8 cellular contexts compared by ENCODE assay signal in the genomic region with DNA sequence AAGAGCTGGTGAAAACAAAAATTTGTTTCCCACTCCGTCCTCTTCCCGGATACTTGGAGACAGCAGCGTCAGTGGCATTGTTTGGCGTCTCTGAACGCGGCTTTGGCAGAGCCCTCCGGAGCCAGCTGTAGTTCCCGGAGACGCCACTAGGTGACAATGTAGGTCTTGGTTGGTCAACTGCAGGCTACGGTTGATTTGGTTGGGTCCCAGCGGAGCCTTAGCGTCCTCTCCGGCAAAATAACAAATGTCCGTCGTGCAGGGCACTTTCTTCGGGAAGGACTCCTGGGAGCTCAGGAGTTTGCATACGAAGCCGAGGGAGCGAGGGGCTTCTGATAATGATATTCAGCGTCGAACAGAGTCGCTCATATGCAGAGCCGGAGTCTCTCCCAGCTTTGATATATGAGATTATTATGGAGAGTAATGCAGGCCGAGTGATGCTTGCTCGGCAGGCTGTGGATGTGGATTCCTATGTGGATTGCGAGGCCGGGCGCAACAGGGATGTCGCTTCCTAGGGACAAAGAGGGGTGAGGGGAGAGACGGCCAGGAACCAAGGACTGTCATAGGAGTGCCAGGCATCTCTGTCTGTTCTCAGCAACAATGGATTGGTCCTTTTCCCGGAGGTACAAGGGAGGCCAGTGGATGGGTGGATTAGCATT.
DNase-seq lines count a peak whose midpoint lies in the region; ATAC-seq and TF ChIP-seq lines count a peak whose summit lies in the region.

No MANE protein-coding gene starts in this region.

- TF ChIP-seq POLR2A in GM18505 (IDR thresholded peaks at IDR 0.05; ENCODE audit: borderline replicate concordance, extremely low read depth, insufficient read depth, insufficient read length): no peak

- TF ChIP-seq CTCF in GM06990 (IDR thresholded peaks at IDR 0.05; ENCODE audit: insufficient read depth, low read length, poor library complexity, severe bottlenecking) (peak; percentile 100), HFFc6 (IDR thresholded peaks at IDR 0.05) (peak; percentile 97)

- H3K27me3 Mint-ChIP-seq in HFFc6 (ENCODE audit: insufficient read depth): peaks cover 6% of the 10 kb centered on the region

- H3K4me3 Mint-ChIP-seq in HFFc6: peak overlapping the region; percentile 83

- DNase-seq in GM06990 (ENCODE audit: extremely low read depth, insufficient read length): peak; percentile 48
- DNase-seq in HFFc6: peak; percentile 79
- DNase-seq in NCI-H1105 (lab: John Stamatoyannopoulos, UW): peak; percentile 91
- peak; percentile 42 to 70 (median 64) for DNase-seq in T-helper 1 cell
- DNase-seq in anterior cingulate cortex (lab: John Stamatoyannopoulos, UW): peak in 57 of 58 donors; percentile 17 to 95 (median 75)
- peak; percentile 82 for DNase-seq in hepatic stellate cell (ENCODE audit: low spot score)
- peak; percentile 68 for DNase-seq in renal cortical epithelial cell (ENCODE audit: low read depth)

- H3K9me3 Mint-ChIP-seq in HFFc6: no peaks in the 10 kb centered on the region

- peaks cover 22% of the 10 kb centered on the region for H3K4me1 Mint-ChIP-seq in HFFc6 (ENCODE audit: low read depth)

- no peaks in the 10 kb centered on the region for H3K36me3 Mint-ChIP-seq in HFFc6 (ENCODE audit: low read depth)

- H3K27me3 ChIP-seq in GM06990 (replicated peaks; ENCODE audit: control insufficient read depth, insufficient read depth, low read length): no peaks in the 10 kb centered on the region

- H3K4me3 ChIP-seq in GM06990 (replicated peaks; ENCODE audit: low read depth, low read length): peak overlapping the region; percentile 15

- no peak overlapping the region for H3K27ac Mint-ChIP-seq in HFFc6

- no peaks in the 10 kb centered on the region for H3K36me3 ChIP-seq in GM06990 (ENCODE audit: control insufficient read depth, insufficient read depth, low read length)

- no peak for ATAC-seq in GM18505 (IDR thresholded peaks at IDR 0.05; ENCODE audit: unreplicated experiment)
